ENCODE assay signal across 8 cellular contexts in the genomic region with DNA sequence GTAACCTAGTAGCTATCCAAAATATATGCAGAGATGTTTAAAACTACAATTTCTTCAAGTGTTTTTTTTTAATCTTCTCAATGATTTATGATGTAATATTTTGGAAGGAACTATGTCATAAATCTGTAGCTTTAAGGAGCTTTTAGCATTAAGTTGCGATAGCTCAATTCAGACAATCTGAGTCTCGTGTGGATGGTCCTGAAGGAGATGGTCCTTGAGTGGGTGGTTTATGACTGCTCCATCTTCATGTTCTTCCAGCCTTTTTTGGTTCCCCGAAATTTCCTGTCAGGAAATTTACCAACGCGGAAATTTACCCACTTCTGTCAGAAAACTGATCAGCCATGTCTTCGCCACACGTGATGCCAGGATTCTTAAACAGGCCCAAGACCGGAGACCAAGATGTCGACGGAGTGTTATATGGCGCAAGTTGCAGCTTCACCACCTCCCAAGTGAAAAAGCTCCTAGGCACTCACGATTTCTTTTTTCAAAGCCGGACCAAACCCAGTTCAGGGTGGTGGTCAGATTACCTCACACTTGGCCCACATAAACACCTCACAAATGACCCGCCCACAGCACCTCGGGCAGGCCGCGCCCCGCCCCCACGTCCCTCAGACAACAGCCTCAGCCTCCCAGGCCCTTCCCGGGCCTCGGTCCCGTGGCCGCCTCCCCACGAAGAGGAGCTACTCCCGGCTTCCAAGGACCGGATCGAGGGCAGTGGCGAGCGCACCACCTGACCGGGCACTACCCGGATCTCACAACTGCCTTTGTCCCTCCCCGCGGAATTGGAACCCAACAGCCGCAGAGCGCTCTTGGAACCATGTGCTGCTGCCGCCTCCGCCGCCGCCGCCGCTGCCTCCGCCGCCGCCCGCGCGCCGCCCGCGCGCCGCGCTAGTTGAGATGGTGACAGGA. TPM values are rescaled to one million over a fixed set of nuclear protein-coding genes. Genes with fewer than 3 reads are reported as not detected.
DNase-seq lines count a peak whose midpoint lies in the region; ATAC-seq and TF ChIP-seq lines count a peak whose summit lies in the region.

TSS of gene MORC2 (minus strand) at position 760 of the 909 bp plus-strand sequence. CDS start 885 bp downstream, outside the sequence.

- TF ChIP-seq POLR2A in GM18505 (IDR thresholded peaks at IDR 0.05; ENCODE audit: borderline replicate concordance, extremely low read depth, insufficient read depth, insufficient read length), result no peak

- H2AFZ ChIP-seq in ACC112 (ENCODE audit: low read length, unreplicated experiment), result peak within 1 kb of the TSS; percentile 29
- H2AFZ ChIP-seq in OCI-LY1 (ENCODE audit: low read length), result no peak within 1 kb of the TSS

- ATAC-seq in GM18499 (IDR thresholded peaks at IDR 0.05; ENCODE audit: insufficient read depth, unreplicated experiment), result peak; percentile 20
- peak; percentile 21 for ATAC-seq in HG03066 (IDR thresholded peaks at IDR 0.05; ENCODE audit: low read depth, unreplicated experiment)
- ATAC-seq in GM18505 (IDR thresholded peaks at IDR 0.05; ENCODE audit: unreplicated experiment), result no peak

- H3K4me2 ChIP-seq in OCI-LY1 (ENCODE audit: low read length), result peak within 1 kb of the TSS; percentile 82

- no peaks in the 10 kb centered on the region for H3K27me3 ChIP-seq in ACC112 (ENCODE audit: insufficient read depth, low read length)
- no peaks in the 10 kb centered on the region for H3K27me3 ChIP-seq in OCI-LY1 (ENCODE audit: insufficient read depth, low read length)
- H3K27me3 ChIP-seq in liver (ENCODE audit: control insufficient read depth in 4 of 4, insufficient read depth in 4 of 4, low read length in 3 of 4), result no peaks in the 10 kb centered on the region
- H3K27me3 ChIP-seq in stomach smooth muscle (ENCODE audit: control insufficient read depth in 1 of 2, insufficient read depth in 2 of 2, low read length in 2 of 2), result no peaks in the 10 kb centered on the region

- peak; percentile 84 for DNase-seq in coronary artery (ENCODE audit: low spot score)

- H3K9ac ChIP-seq in OCI-LY1 (ENCODE audit: low read length) (peak within 1 kb of the TSS; percentile 73), liver (ENCODE audit: low read depth in 1 of 2, low read length in 2 of 2) (peak within 1 kb of the TSS; percentile 56 to 72), stomach smooth muscle (ENCODE audit: low read length in 2 of 2) (peak within 1 kb of the TSS; percentile 80 to 82)

- TF ChIP-seq CTCF in OCI-LY1 (IDR thresholded peaks at IDR 0.05; ENCODE audit: low read length) (no peak), coronary artery (IDR thresholded peaks at IDR 0.05) (no peak), liver (IDR thresholded peaks at IDR 0.05; ENCODE audit: low read depth, low read length, missing input control) (no peak)

- WGBS in liver, result 18% methylated on average over 53 of the region's 53 CpGs

- no peaks in the 10 kb centered on the region for H3K9me2 ChIP-seq in OCI-LY1 (ENCODE audit: low read depth, low read length)

- TF ChIP-seq RAD21 in liver (IDR thresholded peaks at IDR 0.05), result no peak

- peaks cover 31% of the 10 kb centered on the region for H3K36me3 ChIP-seq in ACC112 (ENCODE audit: insufficient read depth, low read length)
- H3K36me3 ChIP-seq in OCI-LY1 (ENCODE audit: insufficient read depth, low read length), result peaks cover 66% of the 10 kb centered on the region
- H3K36me3 ChIP-seq in liver (ENCODE audit: control insufficient read depth in 4 of 4, insufficient read depth in 3 of 4, low read depth in 1 of 4, low read length in 3 of 4), result peaks cover 4 to 20% (median 18%) of the 10 kb centered on the region in 4 donors
- peaks cover 19 to 23% of the 10 kb centered on the region in 2 donors for H3K36me3 ChIP-seq in stomach smooth muscle (ENCODE audit: control insufficient read depth in 2 of 2, insufficient read depth in 2 of 2, low read length in 2 of 2)

- H3K27ac ChIP-seq in ACC112 (ENCODE audit: low read depth, low read length) (peak within 1 kb of the TSS; percentile 85), OCI-LY1 (ENCODE audit: low read depth, low read length, poor library complexity, severe bottlenecking) (peak within 1 kb of the TSS; percentile 72), coronary artery (peak within 1 kb of the TSS; percentile 96 to 97), liver (ENCODE audit: low read depth in 1 of 2, low read length in 2 of 2) (peak within 1 kb of the TSS; percentile 82 to 87), stomach smooth muscle (ENCODE audit: low read length) (peak within 1 kb of the TSS; percentile 86)

- peaks cover 69% of the 10 kb centered on the region for H3K79me2 ChIP-seq in ACC112 (ENCODE audit: control insufficient read depth, insufficient read depth, low read length, unreplicated experiment)
- peaks cover 29% of the 10 kb centered on the region for H3K79me2 ChIP-seq in OCI-LY1 (ENCODE audit: insufficient read depth, low read length)

- H3K4me3 ChIP-seq in ACC112 (ENCODE audit: low read depth, low read length) (peak within 1 kb of the TSS; percentile 94), OCI-LY1 (ENCODE audit: low read depth, low read length, poor library complexity, severe bottlenecking) (peak within 1 kb of the TSS; percentile 75), coronary artery (peak within 1 kb of the TSS; percentile 91), liver (ENCODE audit: low read depth in 1 of 3, low read length in 3 of 3) (peak within 1 kb of the TSS; percentile 86 to 96 (median 86)), stomach smooth muscle (ENCODE audit: low read length in 2 of 2) (peak within 1 kb of the TSS; percentile 86 to 88)

- H3F3A ChIP-seq in OCI-LY1 (ENCODE audit: insufficient read depth, low read length), result no peaks in the 10 kb centered on the region

- H3K9me3 ChIP-seq in OCI-LY1 (ENCODE audit: low read length), result peaks cover 42% of the 10 kb centered on the region
- peaks cover 0 to 4% (median 0%) of the 10 kb centered on the region in 4 donors for H3K9me3 ChIP-seq in liver (ENCODE audit: control insufficient read depth in 4 of 4, low read length in 3 of 4)
- H3K9me3 ChIP-seq in stomach smooth muscle (ENCODE audit: control insufficient read depth in 2 of 2, low read length in 2 of 2), result peaks cover 7 to 13% of the 10 kb centered on the region in 2 donors

- no peaks in the 10 kb centered on the region for H4K20me1 ChIP-seq in OCI-LY1 (ENCODE audit: insufficient read depth, low read length)

- peaks cover 16% of the 10 kb centered on the region for H3K4me1 ChIP-seq in ACC112 (ENCODE audit: control insufficient read depth, insufficient read depth, low read length, unreplicated experiment)
- H3K4me1 ChIP-seq in OCI-LY1 (ENCODE audit: insufficient read depth, low read length, severe bottlenecking), result peaks cover 21% of the 10 kb centered on the region
- peaks cover 3 to 26% (median 18%) of the 10 kb centered on the region in 4 donors for H3K4me1 ChIP-seq in liver (ENCODE audit: control insufficient read depth in 4 of 4, insufficient read depth in 4 of 4, low read length in 3 of 4)
- peaks cover 14% of the 10 kb centered on the region for H3K4me1 ChIP-seq in stomach smooth muscle (ENCODE audit: control insufficient read depth, insufficient read depth, low read length)

TF ChIP-seq in liver, 16 proteins besides CTCF, POLR2A, EP300 and RAD21:
- no peak for TF ChIP-seq RXRA (IDR thresholded peaks at IDR 0.05)
- TF ChIP-seq FOXA1 (IDR thresholded peaks at IDR 0.05), result no peak
- TF ChIP-seq ATF3 (IDR thresholded peaks at IDR 0.05), result no peak
- no peak for TF ChIP-seq HNF4G (IDR thresholded peaks at IDR 0.05)
- TF ChIP-seq, protein P1, sequence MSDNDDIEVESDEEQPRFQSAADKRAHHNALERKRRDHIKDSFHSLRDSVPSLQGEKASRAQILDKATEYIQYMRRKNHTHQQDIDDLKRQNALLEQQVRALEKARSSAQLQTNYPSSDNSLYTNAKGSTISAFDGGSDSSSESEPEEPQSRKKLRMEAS (IDR thresholded peaks at IDR 0.05), result no peak
- TF ChIP-seq JUND (IDR thresholded peaks at IDR 0.05), result no peak
- TF ChIP-seq TAF1 (conservative IDR thresholded peaks at IDR 0.05), result no peak
- no peak for TF ChIP-seq FOXA2 (IDR thresholded peaks at IDR 0.05)
- TF ChIP-seq GABPA (IDR thresholded peaks at IDR 0.05 in 1 of 2, conservative IDR thresholded peaks at IDR 0.05 in 1 of 2), result no peak

RNA-seq across cellular contexts. Expression of gene MORC2, which starts in this region (rescaled TPM):
- 10 to 100 TPM; 11.4 to 12.0 TPM for total RNA-seq in liver
- polyA plus RNA-seq in liver, result 1 to 10 TPM; 4.2 to 8.3 TPM
